In genomic region chr9:114619205-114619758, GRCh38 we compare ENCODE assay signal across 8 cellular contexts. TPM values are rescaled to one million over a fixed set of nuclear protein-coding genes. Genes with fewer than 3 reads are reported as not detected.
A peak's percentile ranks its signal among the peaks of the same experiment; 100 is the strongest.
DNase-seq lines count a peak whose midpoint lies in the region; ATAC-seq, FAIRE-seq and TF ChIP-seq lines count a peak whose summit lies in the region.

No MANE protein-coding gene starts in this region.

- in situ Hi-C loops in GM12878 (cut with MboI): no loop called here

- H3K4me3 ChIP-seq in GM12878 (peak overlapping the region; percentile 56), parathyroid adenoma (ENCODE audit: low read depth, low read length) (no peak overlapping the region)

- POLR2A ChIA-PET in GM12878 (lab: Charles Lee): interaction anchor here (0.7 to 5.6 kb wide), 14 partner anchors 8 to 300 kb away, joined by 3 to 73 read pairs (median 5); partner anchors contain the start of genes ATP6V1G1 and TMEM268

- peaks cover 73% of the 10 kb centered on the region for H3K79me2 ChIP-seq in GM12878 (ENCODE audit: control insufficient read depth, insufficient read depth, low read length)
- H3K79me2 ChIP-seq in parathyroid adenoma: peaks cover 3% of the 10 kb centered on the region

- peaks cover 45% of the 10 kb centered on the region for H3K4me1 ChIP-seq in GM12878 (ENCODE audit: control insufficient read depth, insufficient read depth, low read length)
- no peaks in the 10 kb centered on the region for H3K4me1 ChIP-seq in parathyroid adenoma

- RAD21 ChIA-PET in GM12878 (lab: Charles Lee; ENCODE audit: unreplicated experiment): interaction anchor here (0.9 to 5.1 kb wide), 9 partner anchors 9 to 234 kb away, joined by 3 to 49 read pairs (median 7); partner anchors contain the start of genes ATP6V1G1 and TMEM268

- H4K20me1 ChIP-seq in GM12878 (ENCODE audit: control insufficient read depth, insufficient read depth): no peaks in the 10 kb centered on the region

- DNase-seq in GM12878 (ENCODE audit: low read depth, low spot score) (no peak), NCI-H2196 treated with DMSO at 0.1 percent for 48 hours (lab: John Stamatoyannopoulos, UW; ENCODE audit: unreplicated experiment) (no peak), sciatic nerve (ENCODE audit: low spot score) (no peak)
- no peak for DNase-seq in stimulated activated CD4-positive, alpha-beta T cell treated with anti-CD3 and anti-CD28 coated beads, Interleukin-4, amount 100 ng/mL, for 4 hours

- CTCF ChIA-PET in GM12878 (lab: Yijun Ruan, JAX): interaction anchor here (0.8 to 10.2 kb wide), 5 partner anchors 15 to 214 kb away, joined by 3 to 74 read pairs (median 11); no protein-coding TSS in a partner anchor

- TF ChIP-seq POLR2A in GM12878 (IDR thresholded peaks at IDR 0.05; ENCODE audit: low read depth, low read length): no peak

- FAIRE-seq in GM12878 (lab: Jason Lieb, UNC): peak; percentile 49

- H3K27ac ChIP-seq in GM12878 (ENCODE audit: control insufficient read depth, insufficient read depth): peak overlapping the region; percentile 96
- H3K27ac ChIP-seq in parathyroid adenoma: no peak overlapping the region

- intact Hi-C loops in GM12878 (cut with micrococcal nuclease; ENCODE audit: unreplicated experiment) (no loop called here), sciatic nerve (cut with DNase I) (no loop called here)

- SMC1A ChIA-PET in GM12878 (lab: Charles Lee; ENCODE audit: uncharacterized antibody, unreplicated experiment): interaction anchor here (0.7 to 5.6 kb wide), 16 partner anchors 8 to 184 kb away, joined by 3 to 62 read pairs (median 4); partner anchors contain the start of gene ATP6V1G1

- WGBS in GM12878 (ENCODE audit: insufficient coverage, insufficient replicate concordance, low lambda C conversion rate, missing lambda C conversion rate): 0% methylated on average over 13 of the region's 13 CpGs

- TF ChIP-seq CTCF in GM12878 (IDR thresholded peaks at IDR 0.05 in 2 of 3, conservative IDR thresholded peaks at IDR 0.05 in 1 of 3; ENCODE audit: control insufficient read depth in 2 of 3, extremely low read depth in 1 of 3, insufficient read depth in 1 of 3, low read depth in 3 of 3, low read length in 3 of 3): no peak
- TF ChIP-seq CTCF in parathyroid adenoma (IDR thresholded peaks at IDR 0.05): no peak

- peak overlapping the region; percentile 98 for H3K4me2 ChIP-seq in GM12878 (ENCODE audit: control insufficient read depth, insufficient read depth)
- H3K4me2 ChIP-seq in parathyroid adenoma (ENCODE audit: low read length): peak overlapping the region; percentile 2

- BruUV-seq in GM12878 (replicated peaks; lab: Mats Ljungman, UMichigan): TSS peak; percentile 48

- H3K27me3 ChIP-seq in GM12878 (replicated peaks in 1 of 2; ENCODE audit: control insufficient read depth in 2 of 2, insufficient read depth in 2 of 2, low read length in 1 of 2): no peaks in the 10 kb centered on the region
- H3K27me3 ChIP-seq in parathyroid adenoma (ENCODE audit: control insufficient read depth, insufficient read depth, low read length): no peaks in the 10 kb centered on the region

- H2AFZ ChIP-seq in GM12878 (ENCODE audit: control insufficient read depth, low read depth, low read length) (peak overlapping the region; percentile 16), parathyroid adenoma (no peak overlapping the region)

- no peak for TF ChIP-seq RAD21 in GM12878 (IDR thresholded peaks at IDR 0.05; ENCODE audit: insufficient read depth, low read depth, low read length)

- TF ChIP-seq EP300 in GM12878 (IDR thresholded peaks at IDR 0.05; ENCODE audit: borderline replicate concordance in 1 of 2, control insufficient read depth in 1 of 2, low read depth in 2 of 2, low read length in 2 of 2): no peak

- peak overlapping the region; percentile 60 for H3K9ac ChIP-seq in GM12878 (ENCODE audit: control insufficient read depth, insufficient read depth, low read length)
- H3K9ac ChIP-seq in parathyroid adenoma: no peak overlapping the region

- no peaks in the 10 kb centered on the region; the same call in 2 of the 3 replicates for H3K9me3 ChIP-seq in GM12878 (replicated peaks; ENCODE audit: control insufficient read depth, insufficient read depth, low read length)
- no peaks in the 10 kb centered on the region for H3K9me3 ChIP-seq in parathyroid adenoma (ENCODE audit: control insufficient read depth, low read length)

- ATAC-seq in GM18511 (IDR thresholded peaks at IDR 0.05; ENCODE audit: unreplicated experiment): peak; percentile 42
- ATAC-seq in HG02798 (IDR thresholded peaks at IDR 0.05; ENCODE audit: poor library complexity, unreplicated experiment): peak; percentile 45
- peak; percentile 61 for ATAC-seq in GM12878
- ATAC-seq in HG03045 (IDR thresholded peaks at IDR 0.05; ENCODE audit: unreplicated experiment): no peak
- ATAC-seq in sciatic nerve: no peak

- H3K36me3 ChIP-seq in GM12878 (ENCODE audit: control insufficient read depth in 2 of 2, insufficient read depth in 2 of 2, low read length in 1 of 2) (peaks cover 2 to 20% of the 10 kb centered on the region in 2 experiments; a peak in 3 of 4 replicates), parathyroid adenoma (ENCODE audit: control insufficient read depth, insufficient read depth, low read length) (no peaks in the 10 kb centered on the region)

TF ChIP-seq in GM12878, 131 proteins besides CTCF, POLR2A, EP300 and RAD21 (continues in another document):
- TF ChIP-seq HDGF (IDR thresholded peaks at IDR 0.05) (no peak), SP1 (IDR thresholded peaks at IDR 0.05; ENCODE audit: low read depth, low read length) (no peak), RB1 (IDR thresholded peaks at IDR 0.05; ENCODE audit: borderline replicate concordance) (no peak), NFIC (IDR thresholded peaks at IDR 0.05; ENCODE audit: low read depth, low read length) (0 out of 2 replicates have a peak, but pooled peaks have one; percentile 46), POLR2AphosphoS2 (IDR thresholded peaks at IDR 0.05; ENCODE audit: low read depth, low read length) (no peak), FOXK2 (IDR thresholded peaks at IDR 0.05) (no peak; the same call in 1 of the 2 replicates), EGR1 (IDR thresholded peaks at IDR 0.05; ENCODE audit: borderline replicate concordance in 1 of 2, low read depth in 2 of 2, low read length in 2 of 2) (no peak), NRF1 (conservative IDR thresholded peaks at IDR 0.05; ENCODE audit: low read depth, low read length) (no peak), YBX1 (IDR thresholded peaks at IDR 0.05) (no peak)

RNA-seq across cellular contexts. Expression of gene TMEM268, which starts 8.2 kb away (rescaled TPM):
- 111 and 114 TPM in 2 replicates for total RNA-seq in GM12878 (2013; cell fraction: nucleolus; rRNA removed)
- total RNA-seq in GM12878 (2014; rRNA removed) (24.9 and 25.5 TPM in 2 replicates), GM12878 (2014; rRNA removed; fragmentation: Illumina TruSeq; extraction: Trizol) (16.8 and 20.3 TPM in 2 replicates), GM12878 (2021) (27.1 and 32.1 TPM in 2 replicates), sciatic nerve (7.4 TPM)
- polyA plus RNA-seq in GM12878 (2011; ENCODE audit: low read depth): 24.3 TPM
- polyA plus RNA-seq in GM12878 (2011; rRNA removed) (79.5 and 83.7 TPM in 2 replicates), GM12878 (2014; fragmentation: Illumina TruSeq; extraction: Trizol) (34.1 and 36.2 TPM in 2 replicates), GM12878 (2014; fragmentation: Nextera tagmentation; extraction: Ambion mirVana) (1 to 10 TPM; 3.5 to 6.1 TPM), GM12878 (2014; rRNA removed) (22.5 and 24.0 TPM in 2 replicates), GM12878 (2016; fragmentation: Nextera tagmentation; extraction: Ambion mirVana) (10 to 100 TPM in 1 of 2 experiments, 1 to 10 TPM in 1; 7.4 to 14.3 TPM)
- polyA plus RNA-seq in GM12878 (2011; cell fraction: cytosol; rRNA removed): 41.9 and 55.1 TPM in 2 replicates
- 33.1 and 33.6 TPM in 2 replicates for polyA plus RNA-seq in GM12878 (2011; cell fraction: nucleus; rRNA removed)
- polyA plus RNA-seq in GM12878 (2012): 22.2 and 26.9 TPM in 2 replicates
- polyA minus RNA-seq in GM12878 (2011; rRNA and poly(A)+ RNA removed): 65.8 and 85.6 TPM in 2 replicates
- 19.4 and 26.9 TPM in 2 replicates for polyA minus RNA-seq in GM12878 (2011; cell fraction: cytosol; rRNA and poly(A)+ RNA removed)
- 18.9 and 27.6 TPM in 2 replicates for polyA minus RNA-seq in GM12878 (2011; cell fraction: nucleus; rRNA and poly(A)+ RNA removed)

RNA-seq across cellular contexts. Expression of gene ATP6V1G1, which starts 31.7 kb away (rescaled TPM):
- total RNA-seq in GM12878 (2013; cell fraction: nucleolus; rRNA removed): 26.6 and 27.1 TPM in 2 replicates
- total RNA-seq in GM12878 (2014; rRNA removed) (44.2 and 56.6 TPM in 2 replicates), GM12878 (2014; rRNA removed; fragmentation: Illumina TruSeq; extraction: Trizol) (60.5 TPM in 2 replicates), GM12878 (2021) (34.2 and 36.0 TPM in 2 replicates), sciatic nerve (61.7 TPM)
- polyA plus RNA-seq in GM12878 (2011; ENCODE audit: low read depth): 55.7 TPM
- polyA plus RNA-seq in GM12878 (2011; rRNA removed) (90.6 and 130 TPM in 2 replicates), GM12878 (2014; fragmentation: Illumina TruSeq; extraction: Trizol) (62.1 and 74.5 TPM in 2 replicates), GM12878 (2014; fragmentation: Nextera tagmentation; extraction: Ambion mirVana) (100 to 1,000 TPM; 162 to 204 TPM), GM12878 (2014; rRNA removed) (50.8 and 54.9 TPM in 2 replicates), GM12878 (2016; fragmentation: Nextera tagmentation; extraction: Ambion mirVana) (10 to 100 TPM; 98.5 to 99.9 TPM)
- polyA plus RNA-seq in GM12878 (2011; cell fraction: cytosol; rRNA removed): 47.3 and 57.4 TPM in 2 replicates
- 28.5 TPM in 2 replicates for polyA plus RNA-seq in GM12878 (2011; cell fraction: nucleus; rRNA removed)
- polyA plus RNA-seq in GM12878 (2012): 59.9 and 70.7 TPM in 2 replicates
- polyA minus RNA-seq in GM12878 (2011; rRNA and poly(A)+ RNA removed): 18.5 and 20.9 TPM in 2 replicates
- 13.6 and 14.6 TPM in 2 replicates for polyA minus RNA-seq in GM12878 (2011; cell fraction: cytosol; rRNA and poly(A)+ RNA removed)
- 13.3 and 24.2 TPM in 2 replicates for polyA minus RNA-seq in GM12878 (2011; cell fraction: nucleus; rRNA and poly(A)+ RNA removed)

RNA-seq across cellular contexts. Expression of gene TEX53, which starts 38.3 kb away (rescaled TPM):
- not detected in 2 replicates for total RNA-seq in GM12878 (2013; cell fraction: nucleolus; rRNA removed)
- total RNA-seq in GM12878 (2014; rRNA removed) (not detected in 2 replicates), GM12878 (2014; rRNA removed; fragmentation: Illumina TruSeq; extraction: Trizol) (not detected in 2 replicates), GM12878 (2021) (not detected in 2 replicates), sciatic nerve (not detected)
- polyA plus RNA-seq in GM12878 (2011; ENCODE audit: low read depth): not detected
- polyA plus RNA-seq in GM12878 (2011; rRNA removed) (not detected in 2 replicates), GM12878 (2014; fragmentation: Illumina TruSeq; extraction: Trizol) (not detected in 2 replicates), GM12878 (2014; fragmentation: Nextera tagmentation; extraction: Ambion mirVana) (not detected), GM12878 (2014; rRNA removed) (not detected in 2 replicates), GM12878 (2016; fragmentation: Nextera tagmentation; extraction: Ambion mirVana) (not detected)
- not detected in 2 replicates for polyA plus RNA-seq in GM12878 (2011; cell fraction: cytosol; rRNA removed)
- not detected in 2 replicates for polyA plus RNA-seq in GM12878 (2011; cell fraction: nucleus; rRNA removed)
- polyA plus RNA-seq in GM12878 (2012): not detected in 2 replicates
- not detected in 2 replicates for polyA minus RNA-seq in GM12878 (2011; rRNA and poly(A)+ RNA removed)
- not detected in 2 replicates for polyA minus RNA-seq in GM12878 (2011; cell fraction: cytosol; rRNA and poly(A)+ RNA removed)
- polyA minus RNA-seq in GM12878 (2011; cell fraction: nucleus; rRNA and poly(A)+ RNA removed): not detected in 2 replicates

Comparison
In these comparisons a context has a peak if more than half of its experiments do, and no peak if none do; other contexts are left out.
1. ATAC-seq: peak in GM18511 (single experiment), HG02798 (single experiment) and GM12878 (single experiment); none in HG03045 (single experiment) and sciatic nerve (single experiment).